ENCODE assay signal across 8 cellular contexts in the genomic region with DNA sequence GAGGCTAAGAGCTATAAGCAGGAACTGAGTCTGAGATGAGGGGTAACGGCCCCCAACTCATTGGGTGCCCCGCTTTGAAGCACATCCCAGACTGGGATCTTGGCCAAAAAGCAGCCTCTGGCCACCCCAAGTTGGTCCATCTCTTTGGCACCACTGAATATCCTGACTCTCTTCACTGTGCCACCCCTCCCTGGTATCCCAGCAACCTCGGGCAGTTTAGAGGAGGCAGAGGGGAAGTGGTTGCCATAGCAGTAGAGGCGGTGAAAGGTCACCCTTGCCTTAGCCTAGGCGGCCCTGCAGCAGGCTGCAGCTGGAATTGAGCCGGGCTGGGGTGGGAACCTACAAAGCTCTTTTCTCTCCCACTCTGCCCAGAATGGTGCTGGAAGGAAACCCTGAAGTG. TPM values are rescaled to one million over a fixed set of nuclear protein-coding genes. Genes with fewer than 3 reads are reported as not detected.
DNase-seq lines count a peak whose midpoint lies in the region; ATAC-seq and TF ChIP-seq lines count a peak whose summit lies in the region.

No MANE protein-coding gene starts in this region.

- peaks cover 4% of the 10 kb centered on the region for H3K36me3 ChIP-seq in HAP-1 (replicated peaks)
- no peaks in the 10 kb centered on the region for H3K36me3 ChIP-seq in SU-DHL-6 (ENCODE audit: low read length)
- H3K36me3 ChIP-seq in esophagus muscularis mucosa, result peaks cover 5 to 38% (median 19%) of the 10 kb centered on the region in 4 donors

- H3K4me2 ChIP-seq in SU-DHL-6 (ENCODE audit: low read depth, low read length, poor library complexity, severe bottlenecking), result peak overlapping the region; percentile 70

- H3K9me2 ChIP-seq in SU-DHL-6 (replicated peaks; ENCODE audit: insufficient read depth, low read length), result no peaks in the 10 kb centered on the region

- TF ChIP-seq EP300 in esophagus muscularis mucosa (IDR thresholded peaks at IDR 0.05), result no peak

- ATAC-seq in GM19035 (IDR thresholded peaks at IDR 0.05; ENCODE audit: unreplicated experiment) (no peak), GM19455 (IDR thresholded peaks at IDR 0.05; ENCODE audit: unreplicated experiment) (no peak)

- H2AFZ ChIP-seq in SU-DHL-6 (ENCODE audit: low read depth, low read length, severe bottlenecking), result no peak overlapping the region

- peaks cover 5% of the 10 kb centered on the region; the same call in 1 of the 2 replicates for H3K4me1 ChIP-seq in HAP-1
- H3K4me1 ChIP-seq in esophagus muscularis mucosa, result peaks cover 10 to 36% (median 27%) of the 10 kb centered on the region in 4 donors

- peaks cover 10% of the 10 kb centered on the region for H3F3A ChIP-seq in SU-DHL-6 (ENCODE audit: insufficient read depth)

- TF ChIP-seq CTCF in SU-DHL-6 (IDR thresholded peaks at IDR 0.05; ENCODE audit: insufficient read depth, low read length, poor library complexity, severe bottlenecking), result no peak
- TF ChIP-seq CTCF in esophagus muscularis mucosa (IDR thresholded peaks at IDR 0.05), result no peak

- TF ChIP-seq POLR2A in esophagus muscularis mucosa (IDR thresholded peaks at IDR 0.05; ENCODE audit: low read depth), result no peak

- intact Hi-C loops in esophagus muscularis mucosa (cut with DNase I), result no loop called here

- in situ Hi-C loops in HAP-1 (cut with MboI; ENCODE audit: low sequenced_read_pairs), result no loop called here

- 40% methylated on average over 5 of the region's 6 CpGs for whole genome bisulfite sequencing in esophagus muscularis mucosa

- DNase-seq in AML-193 (lab: John Stamatoyannopoulos, UW), result peak; percentile 73 to 77
- DNase-seq in HAP-1 (ENCODE audit: low spot score in 2 of 2), result peak in 1 of 2 experiments; percentile 42
- DNase-seq in esophagus muscularis mucosa (ENCODE audit: extremely low spot score), result no peak
- peak; percentile 33 for DNase-seq in pons (ENCODE audit: low spot score)
- no peak for DNase-seq in stimulated activated CD4-positive, alpha-beta T cell treated with anti-CD3 and anti-CD28 coated beads, Interleukin-12 subunit alpha, Interleukin-12 subunit beta, amount 100 ng/mL, for 4 hours

- H3K4me3 ChIP-seq in HAP-1 (peak overlapping the region; percentile 48), SU-DHL-6 (ENCODE audit: insufficient read depth, low read length, poor library complexity, severe bottlenecking) (no peak overlapping the region), esophagus muscularis mucosa (peak overlapping the region; percentile 67 to 98 (median 78))

- H3K79me2 ChIP-seq in SU-DHL-6 (ENCODE audit: insufficient read depth, low read length), result no peaks in the 10 kb centered on the region

- H3K9ac ChIP-seq in SU-DHL-6 (ENCODE audit: low read length), result no peak overlapping the region

- no peaks in the 10 kb centered on the region for H3K9me3 ChIP-seq in HAP-1
- no peaks in the 10 kb centered on the region for H3K9me3 ChIP-seq in SU-DHL-6 (ENCODE audit: insufficient read depth, low read length)
- peaks cover 0 to 4% (median 0%) of the 10 kb centered on the region in 4 donors for H3K9me3 ChIP-seq in esophagus muscularis mucosa

- no peaks in the 10 kb centered on the region for H4K20me1 ChIP-seq in SU-DHL-6 (ENCODE audit: low read depth, low read length)

- H3K27ac ChIP-seq in SU-DHL-6 (ENCODE audit: low read depth, low read length) (no peak overlapping the region), esophagus muscularis mucosa (replicated peaks in 1 of 4) (peak overlapping the region; percentile 74 to 86 (median 78))

- H3K27me3 ChIP-seq in HAP-1 (ENCODE audit: low read depth) (no peaks in the 10 kb centered on the region), SU-DHL-6 (ENCODE audit: low read length) (no peaks in the 10 kb centered on the region), esophagus muscularis mucosa (no peaks in the 10 kb centered on the region)

RNA-seq across cellular contexts. Expression of gene PELI3, which starts 1.1 kb away (rescaled TPM):
- 10 to 100 TPM; 28.7 to 50.4 (median 37.7) TPM for total RNA-seq in esophagus muscularis mucosa

RNA-seq across cellular contexts. Expression of gene DPP3, which starts 12.5 kb away (rescaled TPM):
- 10 to 100 TPM; 17.8 to 33.3 (median 20.2) TPM for total RNA-seq in esophagus muscularis mucosa

RNA-seq across cellular contexts. Expression of gene MRPL11, which starts 29.1 kb away (rescaled TPM):
- 10 to 100 TPM; 46.1 to 51.5 (median 48.7) TPM for total RNA-seq in esophagus muscularis mucosa

RNA-seq across cellular contexts. Expression of gene BBS1, which starts 42.7 kb away (rescaled TPM):
- total RNA-seq in esophagus muscularis mucosa, result 10 to 100 TPM; 68.1 to 78.5 (median 73.1) TPM

RNA-seq across cellular contexts. Expression of gene NPAS4, which starts 46.9 kb away (rescaled TPM):
- 1 to 10 TPM; 1.2 to 2.9 (median 1.5) TPM for total RNA-seq in esophagus muscularis mucosa

Comparison
In these comparisons a context has a peak if more than half of its experiments do, and no peak if none do; other contexts are left out.
1. DNase-seq: peak in AML-193 (2 of 2) and pons (single experiment); none in esophagus muscularis mucosa (single experiment) and stimulated activated CD4-positive, alpha-beta T cell treated with anti-CD3 and anti-CD28 coated beads, Interleukin-12 subunit alpha, Interleukin-12 subunit beta, amount 100 ng/mL, for 4 hours (single experiment).